ENCODE assay signal across 26 cellular contexts in genomic region chr5:135720191-135720590, GRCh38.
"Had no signal": no experiment of that assay in that cellular context is flagged by ENCODE, and none has a peak within 500 bp of the region (broad histone marks: within the 10 kb centered on the region; RNA-seq: fewer than 3 reads in every experiment).

No MANE protein-coding gene starts in this region.

- H3K9me3 Mint-ChIP-seq: naive thymus-derived CD8-positive, alpha-beta T cell; natural killer cell treated with Interleukin-12 subunit alpha and Interleukin-12 subunit beta and Interleukin-15 and Interleukin-18, amount 100 ng/mL, for 72 hours; neural progenitor cell; stimulated activated naive B cell treated with anti-CD40 and anti-IgM and Interleukin-4, amounts not matched to agents 10 μg/mL and 1 μg/mL and 100 μg/mL, for 72 hours; stimulated activated naive CD8-positive, alpha-beta T cell treated with anti-CD3 and anti-CD28 coated beads, Interleukin-15, Interleukin-2, amounts not matched to agents 100 ng/mL and 50 ng/mL, for 24 hours; type B pancreatic cell had no signal

- H3K4me2 ChIP-seq: neural progenitor cell had no signal

- H3K27ac ChIP-seq: neural progenitor cell, ovary, parathyroid adenoma, psoas muscle, right lobe of liver, sigmoid colon, stomach, testis, tibial artery, transverse colon, upper lobe of right lung, uterus had no signal

- DNase-seq: naive B cell; naive thymus-derived CD8-positive, alpha-beta T cell; occipital lobe; ovary; psoas muscle; right cardiac atrium; right lobe of liver; sigmoid colon; stimulated activated CD4-positive, alpha-beta T cell treated with anti-CD3 and anti-CD28 coated beads, Interleukin-1b, Interleukin-23, amount 100 ng/mL, for 48 hours; stimulated activated CD4-positive, alpha-beta T cell treated with anti-CD3 and anti-CD28 coated beads, Interleukin-4, amount 100 ng/mL, for 1 hour; stimulated activated CD4-positive, alpha-beta T cell treated with anti-CD3 and anti-CD28 coated beads, Interleukin-4, amount 100 ng/mL, for 4 hours; stimulated activated CD8-positive, alpha-beta memory T cell treated with anti-CD3 and anti-CD28 coated beads, Interleukin-4, amount 100 ng/mL, for 48 hours; stimulated activated naive B cell treated with anti-CD40 and anti-IgM and Interleukin-4, amounts not matched to agents 10 μg/mL and 1 μg/mL and 100 μg/mL, for 72 hours; stimulated activated naive CD4-positive, alpha-beta T cell treated with Interleukin-2 at 50 U/mL for 16 hours; stomach; testis; tibial artery; upper lobe of right lung; uterus had no signal

- H3K36me3 Mint-ChIP-seq: naive B cell; naive thymus-derived CD8-positive, alpha-beta T cell; natural killer cell treated with Interleukin-12 subunit alpha and Interleukin-12 subunit beta and Interleukin-15 and Interleukin-18, amount 100 ng/mL, for 72 hours; neural progenitor cell; stimulated activated naive B cell treated with anti-CD40 and anti-IgM and Interleukin-4, amounts not matched to agents 10 μg/mL and 1 μg/mL and 100 μg/mL, for 72 hours; type B pancreatic cell had no signal

- H3K4me1 ChIP-seq: parathyroid adenoma, psoas muscle, right lobe of liver, sigmoid colon, testis, tibial artery, upper lobe of right lung, uterus had no signal

- H3K4me3 ChIP-seq: neural progenitor cell, ovary, psoas muscle, right lobe of liver, sigmoid colon, stomach, testis, tibial artery, transverse colon, upper lobe of right lung, uterus had no signal

- H3K9me3 ChIP-seq: ovary, psoas muscle, right lobe of liver, sigmoid colon, stomach, testis, tibial artery, transverse colon, upper lobe of right lung, uterus had no signal

- H3K27ac Mint-ChIP-seq: naive thymus-derived CD8-positive, alpha-beta T cell; natural killer cell treated with Interleukin-12 subunit alpha and Interleukin-12 subunit beta and Interleukin-15 and Interleukin-18, amount 100 ng/mL, for 72 hours; neural progenitor cell; progenitor cell of endocrine pancreas; stimulated activated naive B cell treated with anti-CD40 and anti-IgM and Interleukin-4, amounts not matched to agents 10 μg/mL and 1 μg/mL and 100 μg/mL, for 72 hours; stimulated activated naive CD8-positive, alpha-beta T cell treated with anti-CD3 and anti-CD28 coated beads, Interleukin-15, Interleukin-2, amounts not matched to agents 100 ng/mL and 50 ng/mL, for 24 hours; type B pancreatic cell had no signal

- H3K9ac ChIP-seq: neural progenitor cell, parathyroid adenoma had no signal

- ATAC-seq: naive thymus-derived CD8-positive, alpha-beta T cell; psoas muscle; right lobe of liver; stimulated activated naive B cell treated with anti-CD40 and anti-IgM and Interleukin-4, amounts not matched to agents 10 μg/mL and 1 μg/mL and 100 μg/mL, for 72 hours had no signal

- H3K4me1 Mint-ChIP-seq: naive B cell; naive thymus-derived CD8-positive, alpha-beta T cell; stimulated activated naive B cell treated with anti-CD40 and anti-IgM and Interleukin-4, amounts not matched to agents 10 μg/mL and 1 μg/mL and 100 μg/mL, for 72 hours had no signal

- H3K36me3 ChIP-seq: neural progenitor cell, ovary, right lobe of liver, sigmoid colon, stomach, tibial artery, transverse colon, upper lobe of right lung, uterus had no signal

- H3K27me3 ChIP-seq: neural progenitor cell, ovary, right lobe of liver, sigmoid colon, stomach, testis, tibial artery, transverse colon, upper lobe of right lung, uterus had no signal

- H3K4me3 Mint-ChIP-seq: naive B cell; naive thymus-derived CD8-positive, alpha-beta T cell; natural killer cell treated with Interleukin-12 subunit alpha and Interleukin-12 subunit beta and Interleukin-15 and Interleukin-18, amount 100 ng/mL, for 72 hours; neural progenitor cell; stimulated activated naive B cell treated with anti-CD40 and anti-IgM and Interleukin-4, amounts not matched to agents 10 μg/mL and 1 μg/mL and 100 μg/mL, for 72 hours; stimulated activated naive CD8-positive, alpha-beta T cell treated with anti-CD3 and anti-CD28 coated beads, Interleukin-15, Interleukin-2, amounts not matched to agents 100 ng/mL and 50 ng/mL, for 24 hours; type B pancreatic cell had no signal
